13 cellular contexts compared by ENCODE assay signal in genomic region chr3:125582707-125583106, GRCh38. TPM values are rescaled to one million over a fixed set of nuclear protein-coding genes. Genes with fewer than 3 reads are reported as not detected.
DNase-seq lines count a peak whose midpoint lies in the region; ATAC-seq, FAIRE-seq and TF ChIP-seq lines count a peak whose summit lies in the region.
"Had no signal": no experiment of that assay in that cellular context is flagged by ENCODE, and none has a peak within 500 bp of the region (broad histone marks: within the 10 kb centered on the region; RNA-seq: fewer than 3 reads in every experiment).

No MANE protein-coding gene starts in this region.

- no peak overlapping the region for H3K27ac ChIP-seq in PC-3 (ENCODE audit: low read length)
- no peak overlapping the region for H3K27ac ChIP-seq in spleen

- DNase-seq in NCI-H2196 (lab: John Stamatoyannopoulos, UW; ENCODE audit: unreplicated experiment), result peak; percentile 34
- DNase-seq in NCI-H2196 treated with DMSO at 0.1 percent for 48 hours (lab: John Stamatoyannopoulos, UW; ENCODE audit: unreplicated experiment), result no peak
- DNase-seq in H54 (ENCODE audit: insufficient read length, low spot score), result no peak
- DNase-seq in PC-3, result peak; percentile 17
- peak; percentile 21 for DNase-seq in left kidney (ENCODE audit: low read depth, low spot score)
- no peak for DNase-seq in spleen
- no peak for DNase-seq in left colon
- DNase-seq: activated CD4-positive, alpha-beta T cell treated with anti-CD3 and anti-CD28 coated beads for 4 hours; activated naive CD4-positive, alpha-beta T cell treated with anti-CD3 and anti-CD28 coated beads, Interleukin-2, amount 50 U/mL, for 16 hours; cortex of kidney; GDM1; stimulated activated CD4-positive, alpha-beta T cell treated with anti-CD3 and anti-CD28 coated beads, Interleukin-2, amount 100 ng/mL, for 48 hours had no signal

- intact Hi-C loops in PC-3 (cut with micrococcal nuclease), result loop anchor here (10.0 kb wide), 2 partner anchors 138 to 428 kb away; no protein-coding TSS in a partner anchor
- intact Hi-C loops in spleen (cut with DNase I; ENCODE audit: low total_unique reads), result loop anchor here (10.0 kb wide), 2 partner anchors 58 to 658 kb away; partner anchors contain the start of gene SNX4
- intact Hi-C loops in left colon (cut with DNase I, micrococcal nuclease), result no loop called here

- CTCF ChIA-PET in PC-3 (lab: Charles Lee), result no interaction called here

- H3K9ac ChIP-seq in PC-3 (ENCODE audit: low read length), result no peak overlapping the region

- H3K4me2 ChIP-seq in PC-3 (ENCODE audit: low read length), result no peak overlapping the region

- no peaks in the 10 kb centered on the region for H4K20me1 ChIP-seq in PC-3 (ENCODE audit: low read length)

- no peaks in the 10 kb centered on the region for H3K79me2 ChIP-seq in PC-3 (ENCODE audit: low read length)

- peak; percentile 55 for FAIRE-seq in H54 (lab: Jason Lieb, UNC)

- H2AFZ ChIP-seq in PC-3 (ENCODE audit: low read length), result no peak overlapping the region

- BruUV-seq in PC-3 (replicated peaks; lab: Mats Ljungman, UMichigan), result no TSS peak

- TF ChIP-seq POLR2A in H54 (IDR thresholded peaks at IDR 0.05; ENCODE audit: low read depth, low read length) (no peak), spleen (IDR thresholded peaks at IDR 0.05) (no peak)

- H3K36me3 ChIP-seq in PC-3 (ENCODE audit: low read depth, low read length), result no peaks in the 10 kb centered on the region
- peaks cover 0 to 72% (median 32%) of the 10 kb centered on the region in 6 donors for H3K36me3 ChIP-seq in spleen

- no peaks in the 10 kb centered on the region for H3F3A ChIP-seq in PC-3 (ENCODE audit: low read length, unreplicated experiment)

- ATAC-seq in PC-3 (no peak), left colon (no peak), HG03095 (IDR thresholded peaks at IDR 0.05; ENCODE audit: unreplicated experiment) (no peak)

- H3K27me3 ChIP-seq in PC-3 (ENCODE audit: low read length), result no peaks in the 10 kb centered on the region
- H3K27me3 ChIP-seq in spleen (replicated peaks in 1 of 7), result no peaks in the 10 kb centered on the region

- H3K4me1 ChIP-seq in PC-3 (ENCODE audit: insufficient read depth, low read length), result no peaks in the 10 kb centered on the region; the same call in 1 of the 2 replicates
- peaks cover 5 to 44% (median 21%) of the 10 kb centered on the region in 6 donors for H3K4me1 ChIP-seq in spleen

- no peaks in the 10 kb centered on the region for H3K9me2 ChIP-seq in PC-3 (replicated peaks; ENCODE audit: low read length)

- POLR2A ChIA-PET in PC-3 (lab: Charles Lee; ENCODE audit: unreplicated experiment), result no interaction called here

- H3K9me3 ChIP-seq in PC-3 (ENCODE audit: low read length) (no peaks in the 10 kb centered on the region), spleen (no peaks in the 10 kb centered on the region)

- H3K4me3 ChIP-seq in PC-3 (ENCODE audit: low read length) (no peak overlapping the region), spleen (no peak overlapping the region)

- peak; percentile 47; the same call in 1 of the 2 replicates for TF ChIP-seq CTCF in PC-3 (conservative IDR thresholded peaks at IDR 0.05; ENCODE audit: low read depth, low read length)
- TF ChIP-seq CTCF in spleen (IDR thresholded peaks at IDR 0.05 in 8 of 11, conservative IDR thresholded peaks at IDR 0.05 in 3 of 11), result no peak

RNA-seq across cellular contexts. Expression of gene OSBPL11, which starts 12.6 kb away (rescaled TPM):
- total RNA-seq in PC-3 (2014; rRNA removed) (5.5 and 9.4 TPM in 2 replicates), spleen (10 to 100 TPM; 25.0 to 32.3 (median 28.5) TPM), left colon (10 to 100 TPM; 17.0 to 24.1 TPM)
- polyA plus RNA-seq in spleen, result 10 to 100 TPM in 1 of 3 donors, 1 to 10 TPM in 2; 9.6 to 11.9 (median 9.9) TPM

Comparison
In these comparisons a context has a peak if more than half of its experiments do, and no peak if none do; other contexts are left out.
1. DNase-seq: peak in NCI-H2196 (single experiment), PC-3 (single experiment) and left kidney (single experiment); none in NCI-H2196 treated with DMSO at 0.1 percent for 48 hours (single experiment), H54 (single experiment), spleen (single experiment) and left colon (0 of 2).
2. intact Hi-C loops: an anchor here in PC-3 (10.0 kb wide) and spleen (10.0 kb wide); none called in left colon.